ENCODE assay signal across 14 cellular contexts in the genomic region with DNA sequence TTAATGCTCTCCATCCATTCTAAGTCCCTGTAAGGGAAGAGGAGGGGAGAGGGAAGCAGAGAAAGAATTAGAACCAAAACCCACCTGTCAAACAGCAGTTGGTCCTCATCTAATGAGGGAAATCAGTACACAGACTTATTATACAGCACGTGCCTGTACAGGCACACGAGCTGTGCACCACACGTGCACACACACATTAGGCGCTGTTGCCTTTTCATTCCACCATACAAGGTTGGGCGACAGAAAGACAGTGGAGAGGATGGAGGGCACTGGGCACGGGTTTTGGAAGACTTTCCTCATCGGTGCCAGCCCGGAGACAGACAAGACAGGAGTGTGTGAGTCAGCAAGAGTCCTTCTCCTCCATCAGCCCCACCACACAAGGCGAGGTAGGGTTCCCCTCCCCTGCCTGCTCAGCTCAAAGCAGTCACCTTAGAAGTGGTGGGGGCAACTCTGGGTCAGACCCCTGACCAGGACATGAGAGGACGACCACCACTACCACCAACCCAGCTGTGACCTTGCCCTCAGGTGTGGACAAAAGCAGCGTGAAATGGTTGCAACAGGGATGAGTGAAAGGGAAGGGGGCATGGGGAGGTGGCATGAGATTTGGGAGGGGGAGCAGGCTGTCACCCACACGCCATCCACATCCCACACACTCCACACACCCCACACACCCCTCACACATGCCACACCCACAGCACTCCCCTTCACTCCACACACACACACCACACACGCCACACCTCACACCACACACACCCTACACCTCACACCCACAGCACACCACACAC.
A peak's percentile ranks its signal among the peaks of the same experiment; 100 is the strongest.
DNase-seq lines count a peak whose midpoint lies in the region; ATAC-seq and TF ChIP-seq lines count a peak whose summit lies in the region.
"Had no signal": no experiment of that assay in that cellular context is flagged by ENCODE, and none has a peak within 500 bp of the region (broad histone marks: within the 10 kb centered on the region; RNA-seq: fewer than 3 reads in every experiment).

No MANE protein-coding gene starts in this region.

- POLR2A ChIA-PET in activated naive CD8-positive, alpha-beta T cell treated with anti-CD3 and anti-CD28 coated beads, Interleukin-2, amount 10 ng/mL, durations not matched to agents 7 days and 5 days (lab: Charles Lee) = no interaction called here

- H3K9me3 Mint-ChIP-seq in activated CD8-positive, alpha-beta memory T cell treated with anti-CD3 and anti-CD28 coated beads, Interleukin-2, amount 10 ng/mL, durations not matched to agents 7 days and 5 days (ENCODE audit: low read depth) = no peaks in the 10 kb centered on the region
- no peaks in the 10 kb centered on the region for H3K9me3 Mint-ChIP-seq in activated naive CD8-positive, alpha-beta T cell treated with anti-CD3 and anti-CD28 coated beads, Interleukin-2, amount 10 ng/mL, durations not matched to agents 7 days and 5 days
- H3K9me3 Mint-ChIP-seq: neural progenitor cell had no signal

- peaks cover 6% of the 10 kb centered on the region for H3K4me1 Mint-ChIP-seq in activated CD8-positive, alpha-beta memory T cell treated with anti-CD3 and anti-CD28 coated beads, Interleukin-2, amount 10 ng/mL, durations not matched to agents 7 days and 5 days
- peaks cover 24% of the 10 kb centered on the region for H3K4me1 Mint-ChIP-seq in activated naive CD8-positive, alpha-beta T cell treated with anti-CD3 and anti-CD28 coated beads, Interleukin-2, amount 10 ng/mL, durations not matched to agents 7 days and 5 days
- H3K4me1 Mint-ChIP-seq: neural progenitor cell had no signal

- peaks cover 3% of the 10 kb centered on the region for H3K27me3 Mint-ChIP-seq in activated CD8-positive, alpha-beta memory T cell treated with anti-CD3 and anti-CD28 coated beads, Interleukin-2, amount 10 ng/mL, durations not matched to agents 7 days and 5 days
- H3K27me3 Mint-ChIP-seq in activated naive CD8-positive, alpha-beta T cell treated with anti-CD3 and anti-CD28 coated beads, Interleukin-2, amount 10 ng/mL, durations not matched to agents 7 days and 5 days = no peaks in the 10 kb centered on the region

- no peaks in the 10 kb centered on the region for H3K4me1 ChIP-seq in lower lobe of right lung
- H3K4me1 ChIP-seq in tibial artery = peaks cover 0 to 93% (median 51%) of the 10 kb centered on the region in 4 donors
- H3K4me1 ChIP-seq: neural progenitor cell had no signal

- H3K27ac ChIP-seq in lower lobe of right lung = no peak overlapping the region
- peak overlapping the region; percentile 80 to 100 for H3K27ac ChIP-seq in tibial artery
- H3K27ac ChIP-seq: neural progenitor cell had no signal

- DNase-seq in activated CD8-positive, alpha-beta memory T cell treated with anti-CD3 and anti-CD28 coated beads, Interleukin-2, amount 10 ng/mL, durations not matched to agents 7 days and 5 days = no peak
- DNase-seq in activated CD8-positive, alpha-beta memory T cell treated with anti-CD3 and anti-CD28 coated beads, Interleukin-2, amount 50 U/mL, for 48 hours = no peak
- DNase-seq in activated naive CD8-positive, alpha-beta T cell treated with anti-CD3 and anti-CD28 coated beads, Interleukin-2, amount 10 ng/mL, durations not matched to agents 7 days and 5 days = no peak
- DNase-seq in lower lobe of right lung = peak; percentile 14
- no peak for DNase-seq in tibial artery
- no peak for DNase-seq in HUDEP-2 (lab: John Stamatoyannopoulos, UW; ENCODE audit: unreplicated experiment in 76 of 76)
- DNase-seq: activated CD4-positive, alpha-beta T cell treated with anti-CD3 and anti-CD28 coated beads, Interleukin-2, amount 50 U/mL, for 48 hours; MG63; spleen had no signal

- peak overlapping the region; percentile 37 for H3K27ac Mint-ChIP-seq in activated CD8-positive, alpha-beta memory T cell treated with anti-CD3 and anti-CD28 coated beads, Interleukin-2, amount 10 ng/mL, durations not matched to agents 7 days and 5 days
- peak overlapping the region; percentile 66 for H3K27ac Mint-ChIP-seq in activated naive CD8-positive, alpha-beta T cell treated with anti-CD3 and anti-CD28 coated beads, Interleukin-2, amount 10 ng/mL, durations not matched to agents 7 days and 5 days
- H3K27ac Mint-ChIP-seq: neural progenitor cell had no signal

- no peak overlapping the region for H3K4me3 Mint-ChIP-seq in activated CD8-positive, alpha-beta memory T cell treated with anti-CD3 and anti-CD28 coated beads, Interleukin-2, amount 10 ng/mL, durations not matched to agents 7 days and 5 days
- no peak overlapping the region for H3K4me3 Mint-ChIP-seq in activated naive CD8-positive, alpha-beta T cell treated with anti-CD3 and anti-CD28 coated beads, Interleukin-2, amount 10 ng/mL, durations not matched to agents 7 days and 5 days
- H3K4me3 Mint-ChIP-seq: neural progenitor cell had no signal

- H3K4me3 ChIP-seq in lower lobe of right lung (no peak overlapping the region), tibial artery (no peak overlapping the region)
- H3K4me3 ChIP-seq: heart left ventricle, MG63, neural progenitor cell, spleen had no signal

- ATAC-seq in activated CD8-positive, alpha-beta memory T cell treated with anti-CD3 and anti-CD28 coated beads, Interleukin-2, amount 10 ng/mL, durations not matched to agents 7 days and 5 days = no peak
- no peak for ATAC-seq in activated naive CD8-positive, alpha-beta T cell treated with anti-CD3 and anti-CD28 coated beads, Interleukin-2, amount 10 ng/mL, durations not matched to agents 7 days and 5 days (ENCODE audit: low read depth)
- peak in 1 of 2 donors; percentile 23 for ATAC-seq in lower lobe of right lung
- no peak for ATAC-seq in GM19324 (IDR thresholded peaks at IDR 0.05; ENCODE audit: low FRiP score, unreplicated experiment)
- ATAC-seq in GM21576 (IDR thresholded peaks at IDR 0.05; ENCODE audit: unreplicated experiment) = no peak
- ATAC-seq: left lobe of liver had no signal

- H3K36me3 ChIP-seq in lower lobe of right lung (peaks cover 79% of the 10 kb centered on the region), tibial artery (peaks cover 51 to 92% (median 81%) of the 10 kb centered on the region in 3 donors)
- H3K36me3 ChIP-seq: neural progenitor cell had no signal

- H3K36me3 Mint-ChIP-seq in activated CD8-positive, alpha-beta memory T cell treated with anti-CD3 and anti-CD28 coated beads, Interleukin-2, amount 10 ng/mL, durations not matched to agents 7 days and 5 days = no peaks in the 10 kb centered on the region
- peaks cover 25% of the 10 kb centered on the region for H3K36me3 Mint-ChIP-seq in activated naive CD8-positive, alpha-beta T cell treated with anti-CD3 and anti-CD28 coated beads, Interleukin-2, amount 10 ng/mL, durations not matched to agents 7 days and 5 days

- TF ChIP-seq CTCF in lower lobe of right lung (IDR thresholded peaks at IDR 0.05) (no peak), tibial artery (IDR thresholded peaks at IDR 0.05) (no peak)

- H3K27me3 ChIP-seq in lower lobe of right lung (ENCODE audit: low read depth) = no peaks in the 10 kb centered on the region
- H3K27me3 ChIP-seq in tibial artery = no peaks in the 10 kb centered on the region
- H3K27me3 ChIP-seq: heart left ventricle, MG63, neural progenitor cell had no signal

- intact Hi-C loops in lower lobe of right lung (cut with DNase I) = no loop called here
- intact Hi-C loops in tibial artery (cut with DNase I; ENCODE audit: low total_unique reads) = no loop called here

- CTCF ChIA-PET in activated CD8-positive, alpha-beta memory T cell treated with anti-CD3 and anti-CD28 coated beads, Interleukin-2, amount 10 ng/mL, durations not matched to agents 7 days and 5 days (lab: Charles Lee) = no interaction called here

- H3K9me3 ChIP-seq in lower lobe of right lung (no peaks in the 10 kb centered on the region), tibial artery (no peaks in the 10 kb centered on the region)
- H3K9me3 ChIP-seq: heart left ventricle, MG63, spleen had no signal
